Comparison of ENCODE assay signal across 1 cellular context in the genomic region with DNA sequence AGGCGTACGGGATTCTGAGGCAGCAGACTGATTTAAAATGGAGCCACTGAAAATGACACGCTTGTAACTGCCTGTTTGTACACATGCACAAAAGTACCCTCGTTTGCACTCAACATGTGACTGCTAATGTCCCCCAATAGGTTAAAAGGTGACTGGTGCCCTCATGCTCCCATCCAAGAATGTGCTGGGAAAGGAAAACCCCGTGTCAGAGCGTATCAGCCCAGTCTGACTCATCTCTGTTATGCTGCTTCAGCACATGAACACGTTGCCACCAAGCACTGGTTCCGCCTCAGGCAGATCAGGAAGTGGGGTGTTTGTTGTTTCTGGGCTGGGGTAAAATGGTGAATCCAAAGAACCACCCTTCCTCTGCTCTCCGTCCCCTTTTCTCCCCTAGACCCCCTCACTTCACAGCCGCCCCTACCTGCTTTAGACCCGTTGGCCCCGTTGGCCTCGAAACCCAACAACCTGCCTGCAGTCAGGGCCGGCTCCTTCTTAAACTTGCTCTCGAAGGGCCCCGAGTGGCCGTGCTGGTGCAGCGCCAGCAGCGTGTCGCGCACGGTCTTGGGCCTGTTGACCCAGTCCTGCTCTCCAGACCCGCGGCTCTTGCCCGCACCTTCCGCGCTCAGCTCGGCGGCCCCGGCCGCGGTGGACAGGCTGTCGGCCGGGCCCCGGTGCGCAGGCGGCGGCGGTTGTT.
TF ChIP-seq lines count a peak whose summit lies in the region.

No MANE protein-coding gene starts in this region.

TF ChIP-seq in HEK293, 187 proteins besides CTCF, POLR2A, EP300 and RAD21 (continued from another document and continues in another):
- TF ChIP-seq, protein P1, sequence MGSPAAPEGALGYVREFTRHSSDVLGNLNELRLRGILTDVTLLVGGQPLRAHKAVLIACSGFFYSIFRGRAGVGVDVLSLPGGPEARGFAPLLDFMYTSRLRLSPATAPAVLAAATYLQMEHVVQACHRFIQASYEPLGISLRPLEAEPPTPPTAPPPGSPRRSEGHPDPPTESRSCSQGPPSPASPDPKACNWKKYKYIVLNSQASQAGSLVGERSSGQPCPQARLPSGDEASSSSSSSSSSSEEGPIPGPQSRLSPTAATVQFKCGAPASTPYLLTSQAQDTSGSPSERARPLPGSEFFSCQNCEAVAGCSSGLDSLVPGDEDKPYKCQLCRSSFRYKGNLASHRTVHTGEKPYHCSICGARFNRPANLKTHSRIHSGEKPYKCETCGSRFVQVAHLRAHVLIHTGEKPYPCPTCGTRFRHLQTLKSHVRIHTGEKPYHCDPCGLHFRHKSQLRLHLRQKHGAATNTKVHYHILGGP (tag by site-specific recombination; IDR thresholded peaks at IDR 0.05) = no peak; the same call in 1 of the 2 replicates
- TF ChIP-seq HOXC10 (CRISPR knock-in tag; IDR thresholded peaks at IDR 0.05) = peak; percentile 60; the same call in 1 of the 2 replicates
- TF ChIP-seq, protein P2, sequence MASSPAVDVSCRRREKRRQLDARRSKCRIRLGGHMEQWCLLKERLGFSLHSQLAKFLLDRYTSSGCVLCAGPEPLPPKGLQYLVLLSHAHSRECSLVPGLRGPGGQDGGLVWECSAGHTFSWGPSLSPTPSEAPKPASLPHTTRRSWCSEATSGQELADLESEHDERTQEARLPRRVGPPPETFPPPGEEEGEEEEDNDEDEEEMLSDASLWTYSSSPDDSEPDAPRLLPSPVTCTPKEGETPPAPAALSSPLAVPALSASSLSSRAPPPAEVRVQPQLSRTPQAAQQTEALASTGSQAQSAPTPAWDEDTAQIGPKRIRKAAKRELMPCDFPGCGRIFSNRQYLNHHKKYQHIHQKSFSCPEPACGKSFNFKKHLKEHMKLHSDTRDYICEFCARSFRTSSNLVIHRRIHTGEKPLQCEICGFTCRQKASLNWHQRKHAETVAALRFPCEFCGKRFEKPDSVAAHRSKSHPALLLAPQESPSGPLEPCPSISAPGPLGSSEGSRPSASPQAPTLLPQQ (tag by site-specific recombination; IDR thresholded peaks at IDR 0.05) = peak; percentile 74
- no peak for TF ChIP-seq ZNF785 (tag by site-specific recombination; IDR thresholded peaks at IDR 0.05)
- no peak for TF ChIP-seq ZNF426 (tag by site-specific recombination; IDR thresholded peaks at IDR 0.05)
- TF ChIP-seq ZNF174 (tag by site-specific recombination; IDR thresholded peaks at IDR 0.05) = no peak
- TF ChIP-seq, protein P3, sequence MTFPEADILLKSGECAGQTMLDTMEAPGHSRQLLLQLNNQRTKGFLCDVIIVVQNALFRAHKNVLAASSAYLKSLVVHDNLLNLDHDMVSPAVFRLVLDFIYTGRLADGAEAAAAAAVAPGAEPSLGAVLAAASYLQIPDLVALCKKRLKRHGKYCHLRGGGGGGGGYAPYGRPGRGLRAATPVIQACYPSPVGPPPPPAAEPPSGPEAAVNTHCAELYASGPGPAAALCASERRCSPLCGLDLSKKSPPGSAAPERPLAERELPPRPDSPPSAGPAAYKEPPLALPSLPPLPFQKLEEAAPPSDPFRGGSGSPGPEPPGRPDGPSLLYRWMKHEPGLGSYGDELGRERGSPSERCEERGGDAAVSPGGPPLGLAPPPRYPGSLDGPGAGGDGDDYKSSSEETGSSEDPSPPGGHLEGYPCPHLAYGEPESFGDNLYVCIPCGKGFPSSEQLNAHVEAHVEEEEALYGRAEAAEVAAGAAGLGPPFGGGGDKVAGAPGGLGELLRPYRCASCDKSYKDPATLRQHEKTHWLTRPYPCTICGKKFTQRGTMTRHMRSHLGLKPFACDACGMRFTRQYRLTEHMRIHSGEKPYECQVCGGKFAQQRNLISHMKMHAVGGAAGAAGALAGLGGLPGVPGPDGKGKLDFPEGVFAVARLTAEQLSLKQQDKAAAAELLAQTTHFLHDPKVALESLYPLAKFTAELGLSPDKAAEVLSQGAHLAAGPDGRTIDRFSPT (tag by site-specific recombination; IDR thresholded peaks at IDR 0.05) = peak; percentile 96
- no peak for TF ChIP-seq ZNF548 (tag by site-specific recombination; IDR thresholded peaks at IDR 0.05)
- 0 out of 2 replicates have a peak, but pooled peaks have one; percentile 51 for TF ChIP-seq ZBTB1 (tag by site-specific recombination; IDR thresholded peaks at IDR 0.05)
- no peak for TF ChIP-seq ZNF624 (tag by site-specific recombination; IDR thresholded peaks at IDR 0.05)
- TF ChIP-seq ZFP3 (tag by site-specific recombination; IDR thresholded peaks at IDR 0.05; ENCODE audit: low read depth) = no peak
- peak; percentile 19; the same call in 1 of the 2 replicates for TF ChIP-seq ZNF623 (tag by site-specific recombination; IDR thresholded peaks at IDR 0.05)
- peak; percentile 96 for TF ChIP-seq ZNF837 (tag by site-specific recombination; IDR thresholded peaks at IDR 0.05)
- peak; percentile 42; the same call in 1 of the 2 replicates for TF ChIP-seq GLIS2 (tag by site-specific recombination; IDR thresholded peaks at IDR 0.05)
- TF ChIP-seq SP2 (tag by site-specific recombination; IDR thresholded peaks at IDR 0.05) = peak; percentile 65
- TF ChIP-seq, protein P4, sequence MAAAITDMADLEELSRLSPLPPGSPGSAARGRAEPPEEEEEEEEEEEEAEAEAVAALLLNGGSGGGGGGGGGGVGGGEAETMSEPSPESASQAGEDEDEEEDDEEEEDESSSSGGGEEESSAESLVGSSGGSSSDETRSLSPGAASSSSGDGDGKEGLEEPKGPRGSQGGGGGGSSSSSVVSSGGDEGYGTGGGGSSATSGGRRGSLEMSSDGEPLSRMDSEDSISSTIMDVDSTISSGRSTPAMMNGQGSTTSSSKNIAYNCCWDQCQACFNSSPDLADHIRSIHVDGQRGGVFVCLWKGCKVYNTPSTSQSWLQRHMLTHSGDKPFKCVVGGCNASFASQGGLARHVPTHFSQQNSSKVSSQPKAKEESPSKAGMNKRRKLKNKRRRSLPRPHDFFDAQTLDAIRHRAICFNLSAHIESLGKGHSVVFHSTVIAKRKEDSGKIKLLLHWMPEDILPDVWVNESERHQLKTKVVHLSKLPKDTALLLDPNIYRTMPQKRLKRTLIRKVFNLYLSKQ (tag by site-specific recombination; IDR thresholded peaks at IDR 0.05; ENCODE audit: borderline replicate concordance) = no peak
- TF ChIP-seq ZNF132 (tag by site-specific recombination; IDR thresholded peaks at IDR 0.05; ENCODE audit: borderline replicate concordance) = no peak
- no peak for TF ChIP-seq ZNF423 (tag by site-specific recombination; IDR thresholded peaks at IDR 0.05)
- peak; percentile 90 for TF ChIP-seq IKZF3 (tag by site-specific recombination; IDR thresholded peaks at IDR 0.05)
- TF ChIP-seq, protein P5, sequence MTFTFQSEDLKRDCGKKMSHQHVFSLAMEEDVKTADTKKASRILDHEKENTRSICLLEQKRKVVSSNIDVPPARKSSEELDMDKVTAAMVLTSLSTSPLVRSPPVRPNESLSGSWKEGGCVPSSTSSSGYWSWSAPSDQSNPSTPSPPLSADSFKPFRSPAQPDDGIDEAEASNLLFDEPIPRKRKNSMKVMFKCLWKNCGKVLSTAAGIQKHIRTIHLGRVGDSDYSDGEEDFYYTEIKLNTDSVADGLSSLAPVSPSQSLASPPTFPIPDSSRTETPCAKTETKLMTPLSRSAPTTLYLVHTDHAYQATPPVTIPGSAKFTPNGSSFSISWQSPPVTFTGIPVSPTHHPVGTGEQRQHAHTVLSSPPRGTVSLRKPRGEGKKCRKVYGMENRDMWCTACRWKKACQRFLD (tag by site-specific recombination; IDR thresholded peaks at IDR 0.05) = no peak
- TF ChIP-seq, protein P6, sequence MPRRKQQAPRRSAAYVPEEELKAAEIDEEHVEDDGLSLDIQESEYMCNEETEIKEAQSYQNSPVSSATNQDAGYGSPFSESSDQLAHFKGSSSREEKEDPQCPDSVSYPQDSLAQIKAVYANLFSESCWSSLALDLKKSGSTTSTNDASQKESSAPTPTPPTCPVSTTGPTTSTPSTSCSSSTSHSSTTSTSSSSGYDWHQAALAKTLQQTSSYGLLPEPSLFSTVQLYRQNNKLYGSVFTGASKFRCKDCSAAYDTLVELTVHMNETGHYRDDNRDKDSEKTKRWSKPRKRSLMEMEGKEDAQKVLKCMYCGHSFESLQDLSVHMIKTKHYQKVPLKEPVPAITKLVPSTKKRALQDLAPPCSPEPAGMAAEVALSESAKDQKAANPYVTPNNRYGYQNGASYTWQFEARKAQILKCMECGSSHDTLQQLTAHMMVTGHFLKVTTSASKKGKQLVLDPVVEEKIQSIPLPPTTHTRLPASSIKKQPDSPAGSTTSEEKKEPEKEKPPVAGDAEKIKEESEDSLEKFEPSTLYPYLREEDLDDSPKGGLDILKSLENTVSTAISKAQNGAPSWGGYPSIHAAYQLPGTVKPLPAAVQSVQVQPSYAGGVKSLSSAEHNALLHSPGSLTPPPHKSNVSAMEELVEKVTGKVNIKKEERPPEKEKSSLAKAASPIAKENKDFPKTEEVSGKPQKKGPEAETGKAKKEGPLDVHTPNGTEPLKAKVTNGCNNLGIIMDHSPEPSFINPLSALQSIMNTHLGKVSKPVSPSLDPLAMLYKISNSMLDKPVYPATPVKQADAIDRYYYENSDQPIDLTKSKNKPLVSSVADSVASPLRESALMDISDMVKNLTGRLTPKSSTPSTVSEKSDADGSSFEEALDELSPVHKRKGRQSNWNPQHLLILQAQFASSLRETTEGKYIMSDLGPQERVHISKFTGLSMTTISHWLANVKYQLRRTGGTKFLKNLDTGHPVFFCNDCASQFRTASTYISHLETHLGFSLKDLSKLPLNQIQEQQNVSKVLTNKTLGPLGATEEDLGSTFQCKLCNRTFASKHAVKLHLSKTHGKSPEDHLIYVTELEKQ (tag by site-specific recombination; IDR thresholded peaks at IDR 0.05; ENCODE audit: borderline replicate concordance) = peak; percentile 77; the same call in 1 of the 2 replicates
- TF ChIP-seq ZNF549 (tag by site-specific recombination; IDR thresholded peaks at IDR 0.05) = no peak
- peak; percentile 87 for TF ChIP-seq ZBTB17 (tag by site-specific recombination; IDR thresholded peaks at IDR 0.05)
- TF ChIP-seq OSR2 (tag by site-specific recombination; IDR thresholded peaks at IDR 0.05) = no peak
- TF ChIP-seq ZNF514 (tag by site-specific recombination; IDR thresholded peaks at IDR 0.05) = no peak
- TF ChIP-seq, protein P7, sequence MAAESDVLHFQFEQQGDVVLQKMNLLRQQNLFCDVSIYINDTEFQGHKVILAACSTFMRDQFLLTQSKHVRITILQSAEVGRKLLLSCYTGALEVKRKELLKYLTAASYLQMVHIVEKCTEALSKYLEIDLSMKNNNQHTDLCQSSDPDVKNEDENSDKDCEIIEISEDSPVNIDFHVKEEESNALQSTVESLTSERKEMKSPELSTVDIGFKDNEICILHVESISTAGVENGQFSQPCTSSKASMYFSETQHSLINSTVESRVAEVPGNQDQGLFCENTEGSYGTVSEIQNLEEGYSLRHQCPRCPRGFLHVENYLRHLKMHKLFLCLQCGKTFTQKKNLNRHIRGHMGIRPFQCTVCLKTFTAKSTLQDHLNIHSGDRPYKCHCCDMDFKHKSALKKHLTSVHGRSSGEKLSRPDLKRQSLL (tag by site-specific recombination; IDR thresholded peaks at IDR 0.05) = no peak
- TF ChIP-seq YY2 (tag by site-specific recombination; IDR thresholded peaks at IDR 0.05) = 0 out of 2 replicates have a peak, but pooled peaks have one; percentile 49
- peak; percentile 35; the same call in 1 of the 2 replicates for TF ChIP-seq ZNF10 (tag by site-specific recombination; IDR thresholded peaks at IDR 0.05)
- peak; percentile 70; the same call in 1 of the 2 replicates for TF ChIP-seq ZNF558 (tag by site-specific recombination; IDR thresholded peaks at IDR 0.05)
- TF ChIP-seq ZNF16 (tag by site-specific recombination; IDR thresholded peaks at IDR 0.05; ENCODE audit: low read depth) = no peak
- no peak; the same call in 1 of the 2 replicates for TF ChIP-seq ZNF664 (tag by site-specific recombination; IDR thresholded peaks at IDR 0.05)
- TF ChIP-seq ZNF354C (tag by site-specific recombination; IDR thresholded peaks at IDR 0.05; ENCODE audit: borderline replicate concordance, low read depth) = no peak
- no peak for TF ChIP-seq ZNF37A (tag by site-specific recombination; IDR thresholded peaks at IDR 0.05)
- TF ChIP-seq REPIN1 (tag by site-specific recombination; IDR thresholded peaks at IDR 0.05; ENCODE audit: low read depth) = peak; percentile 67; the same call in 1 of the 2 replicates
- TF ChIP-seq ZNF157 (tag by site-specific recombination; IDR thresholded peaks at IDR 0.05) = no peak; the same call in 1 of the 2 replicates
- TF ChIP-seq ZNF621 (tag by site-specific recombination; IDR thresholded peaks at IDR 0.05) = no peak
- TF ChIP-seq, protein P8, sequence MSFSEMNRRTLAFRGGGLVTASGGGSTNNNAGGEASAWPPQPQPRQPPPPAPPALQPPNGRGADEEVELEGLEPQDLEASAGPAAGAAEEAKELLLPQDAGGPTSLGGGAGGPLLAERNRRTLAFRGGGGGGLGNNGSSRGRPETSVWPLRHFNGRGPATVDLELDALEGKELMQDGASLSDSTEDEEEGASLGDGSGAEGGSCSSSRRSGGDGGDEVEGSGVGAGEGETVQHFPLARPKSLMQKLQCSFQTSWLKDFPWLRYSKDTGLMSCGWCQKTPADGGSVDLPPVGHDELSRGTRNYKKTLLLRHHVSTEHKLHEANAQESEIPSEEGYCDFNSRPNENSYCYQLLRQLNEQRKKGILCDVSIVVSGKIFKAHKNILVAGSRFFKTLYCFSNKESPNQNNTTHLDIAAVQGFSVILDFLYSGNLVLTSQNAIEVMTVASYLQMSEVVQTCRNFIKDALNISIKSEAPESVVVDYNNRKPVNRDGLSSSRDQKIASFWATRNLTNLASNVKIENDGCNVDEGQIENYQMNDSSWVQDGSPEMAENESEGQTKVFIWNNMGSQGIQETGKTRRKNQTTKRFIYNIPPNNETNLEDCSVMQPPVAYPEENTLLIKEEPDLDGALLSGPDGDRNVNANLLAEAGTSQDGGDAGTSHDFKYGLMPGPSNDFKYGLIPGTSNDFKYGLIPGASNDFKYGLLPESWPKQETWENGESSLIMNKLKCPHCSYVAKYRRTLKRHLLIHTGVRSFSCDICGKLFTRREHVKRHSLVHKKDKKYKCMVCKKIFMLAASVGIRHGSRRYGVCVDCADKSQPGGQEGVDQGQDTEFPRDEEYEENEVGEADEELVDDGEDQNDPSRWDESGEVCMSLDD (tag by site-specific recombination; IDR thresholded peaks at IDR 0.05) = peak; percentile 87
- TF ChIP-seq ZBTB8A (tag by site-specific recombination; IDR thresholded peaks at IDR 0.05) = peak; percentile 82
- TF ChIP-seq, protein P9, sequence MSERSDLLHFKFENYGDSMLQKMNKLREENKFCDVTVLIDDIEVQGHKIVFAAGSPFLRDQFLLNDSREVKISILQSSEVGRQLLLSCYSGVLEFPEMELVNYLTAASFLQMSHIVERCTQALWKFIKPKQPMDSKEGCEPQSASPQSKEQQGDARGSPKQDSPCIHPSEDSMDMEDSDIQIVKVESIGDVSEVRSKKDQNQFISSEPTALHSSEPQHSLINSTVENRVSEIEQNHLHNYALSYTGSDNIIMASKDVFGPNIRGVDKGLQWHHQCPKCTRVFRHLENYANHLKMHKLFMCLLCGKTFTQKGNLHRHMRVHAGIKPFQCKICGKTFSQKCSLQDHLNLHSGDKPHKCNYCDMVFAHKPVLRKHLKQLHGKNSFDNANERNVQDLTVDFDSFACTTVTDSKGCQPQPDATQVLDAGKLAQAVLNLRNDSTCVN (tag by site-specific recombination; optimal IDR thresholded peaks at IDR 0.05) = peak; percentile 90
- peak; percentile 45; the same call in 1 of the 2 replicates for TF ChIP-seq KLF1 (tag by site-specific recombination; IDR thresholded peaks at IDR 0.05)
